26 cellular contexts compared by ENCODE assay signal in genomic region chr15:83340087-83340486, GRCh38. TPM values are rescaled to one million over a fixed set of nuclear protein-coding genes. Genes with fewer than 3 reads are reported as not detected.
"Had no signal": no experiment of that assay in that cellular context is flagged by ENCODE, and none has a peak within 500 bp of the region (broad histone marks: within the 10 kb centered on the region; RNA-seq: fewer than 3 reads in every experiment).

No MANE protein-coding gene starts in this region.

- DNase-seq: stimulated activated CD4-positive, alpha-beta T cell treated with anti-CD3 and anti-CD28 coated beads, Interleukin-2, amount 100 ng/mL, for 48 hours; stimulated activated CD4-positive, alpha-beta T cell treated with anti-CD3 and anti-CD28 coated beads, Interleukin-4, amount 100 ng/mL, for 1 hour; stimulated activated CD4-positive, alpha-beta T cell treated with anti-CD3 and anti-CD28 coated beads, Interleukin-4, amount 100 ng/mL, for 24 hours; stimulated activated CD4-positive, alpha-beta T cell treated with anti-CD3 and anti-CD28 coated beads, Interleukin-4, amount 100 ng/mL, for 4 hours; stimulated activated CD8-positive, alpha-beta memory T cell treated with anti-CD3 and anti-CD28 coated beads, Interleukin-4, amount 100 ng/mL, for 48 hours; stimulated activated naive B cell treated with anti-CD40 and anti-IgM and Interleukin-4, amounts not matched to agents 10 μg/mL and 1 μg/mL and 100 μg/mL, for 72 hours; stimulated activated naive CD4-positive, alpha-beta T cell; stimulated activated naive CD4-positive, alpha-beta T cell treated with Interleukin-2 at 50 U/mL for 16 hours; stimulated activated naive CD8-positive, alpha-beta T cell treated with anti-CD3 and anti-CD28 coated beads, Interleukin-15, amount 100 ng/mL, for 72 hours; stimulated activated naive CD8-positive, alpha-beta T cell treated with anti-CD3 and anti-CD28 coated beads, Interleukin-15, Interleukin-2, amounts not matched to agents 100 U/mL and 50 U/mL, for 24 hours; stomach; substantia nigra; testis; thyroid gland; tibial artery; transverse colon; upper lobe of left lung; upper lobe of right lung; uterus had no signal

- H3K27me3 ChIP-seq: stomach, testis, thyroid gland, tibial artery, transverse colon, upper lobe of left lung, upper lobe of right lung, uterus, vagina had no signal

- FAIRE-seq: urothelium cell line had no signal

- H3K4me1 ChIP-seq: stomach, suprapubic skin, testis, thyroid gland, tibial artery, tibial nerve, transverse colon, upper lobe of left lung, upper lobe of right lung, uterus, vagina had no signal

- H3K27ac ChIP-seq: stomach, suprapubic skin, testis, thoracic aorta, thyroid gland, tibial artery, tibial nerve, transverse colon, upper lobe of left lung, upper lobe of right lung, uterus, vagina had no signal

- H3K36me3 ChIP-seq: stomach, suprapubic skin, thoracic aorta, thyroid gland, tibial artery, tibial nerve, transverse colon, upper lobe of left lung, upper lobe of right lung, uterus, vagina had no signal

- H3K9me3 ChIP-seq: stomach, suprapubic skin, testis, thoracic aorta, thyroid gland, tibial artery, transverse colon, upper lobe of left lung, upper lobe of right lung, uterus, vagina had no signal

- H3K4me3 ChIP-seq: stomach, suprapubic skin, testis, thoracic aorta, thyroid gland, tibial artery, tibial nerve, transverse colon, upper lobe of left lung, upper lobe of right lung, uterus, vagina had no signal

- ATAC-seq: stimulated activated effector memory CD8-positive, alpha-beta T cell treated with anti-CD3 and anti-CD28 coated beads, Interleukin-12 subunit alpha, Interleukin-12 subunit beta, amount 100 ng/mL, for 72 hours; stimulated activated memory B cell treated with anti-CD40 and anti-IgM and Interleukin-4, amounts not matched to agents 10 μg/mL and 1 μg/mL and 100 μg/mL, for 72 hours; stimulated activated naive B cell treated with anti-CD40 and anti-IgM and Interleukin-4, amounts not matched to agents 10 μg/mL and 1 μg/mL and 100 μg/mL, for 72 hours; stimulated activated naive CD8-positive, alpha-beta T cell treated with anti-CD3 and anti-CD28 coated beads, Interleukin-15, amount 100 ng/mL, for 72 hours; stimulated activated naive CD8-positive, alpha-beta T cell treated with anti-CD3 and anti-CD28 coated beads, Interleukin-15, Interleukin-2, amounts not matched to agents 100 U/mL and 50 U/mL, for 24 hours; upper lobe of right lung had no signal

RNA-seq across cellular contexts. Expression of gene BNC1, which starts 55.6 kb away (rescaled TPM):
- total RNA-seq: transverse colon had no signal
